ENCODE assay signal across 9 cellular contexts in the genomic region with DNA sequence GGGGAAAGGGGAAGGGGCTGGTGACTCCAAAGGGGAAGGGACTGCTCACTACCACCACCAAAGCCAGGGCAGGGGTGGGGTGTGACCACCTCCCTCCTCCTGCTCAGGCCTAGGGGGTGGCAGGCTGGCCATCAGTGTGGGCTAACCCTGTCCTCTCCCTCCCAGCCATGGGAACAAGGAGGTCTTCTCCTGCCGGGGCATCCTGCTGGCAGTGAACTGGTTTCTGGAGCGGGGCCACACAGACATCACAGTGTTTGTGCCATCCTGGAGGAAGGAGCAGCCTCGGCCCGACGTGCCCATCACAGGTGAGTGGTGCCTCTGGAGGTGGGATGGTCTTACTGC. TPM values are rescaled to one million over a fixed set of nuclear protein-coding genes. Genes with fewer than 3 reads are reported as not detected.
A peak's percentile ranks its signal among the peaks of the same experiment; 100 is the strongest.
DNase-seq lines count a peak whose midpoint lies in the region; ATAC-seq and TF ChIP-seq lines count a peak whose summit lies in the region.
"Had no signal": no experiment of that assay in that cellular context is flagged by ENCODE, and none has a peak within 500 bp of the region (broad histone marks: within the 10 kb centered on the region; RNA-seq: fewer than 3 reads in every experiment).

No MANE protein-coding gene starts in this region.

- ATAC-seq in stimulated activated naive CD8-positive, alpha-beta T cell treated with anti-CD3 and anti-CD28 coated beads, Interleukin-15, Interleukin-2, amounts not matched to agents 100 U/mL and 50 U/mL, for 24 hours: no peak
- ATAC-seq in aorta (ENCODE audit: low FRiP score) (peak; percentile 0), HG02938 (IDR thresholded peaks at IDR 0.05; ENCODE audit: unreplicated experiment) (no peak)

- TF ChIP-seq CTCF in MCF 10A (IDR thresholded peaks at IDR 0.05; ENCODE audit: unreplicated experiment) (no peak), GM13976 (IDR thresholded peaks at IDR 0.05; ENCODE audit: borderline replicate concordance, control extremely low read depth, extremely low read depth, insufficient read depth, missing control alignments) (no peak)

- BruUV-seq in MCF 10A (replicated peaks; lab: Mats Ljungman, UMichigan): TSS peak; percentile 0

- H3K36me3 Mint-ChIP-seq in stimulated activated naive CD8-positive, alpha-beta T cell treated with anti-CD3 and anti-CD28 coated beads, Interleukin-15, Interleukin-2, amounts not matched to agents 100 ng/mL and 50 ng/mL, for 24 hours (ENCODE audit: low read depth): peaks cover 70% of the 10 kb centered on the region
- H3K36me3 Mint-ChIP-seq in MCF 10A (ENCODE audit: insufficient read depth, unreplicated experiment): peaks cover 98% of the 10 kb centered on the region

- H3K27ac ChIP-seq in muscle layer of colon (ENCODE audit: low read depth, low read length) (peak overlapping the region; percentile 72), aorta (ENCODE audit: low read depth in 1 of 2, low read length in 2 of 2) (peak overlapping the region in 1 of 2 donors; percentile 81)

- H3K36me3 ChIP-seq in muscle layer of colon (ENCODE audit: insufficient read depth, low read length) (peaks cover 52% of the 10 kb centered on the region), aorta (ENCODE audit: control insufficient read depth in 1 of 2, insufficient read depth in 2 of 2, low read length in 1 of 2) (peaks cover 0 to 8% of the 10 kb centered on the region in 2 donors)

- no peak for DNase-seq in stimulated activated naive CD8-positive, alpha-beta T cell treated with anti-CD3 and anti-CD28 coated beads, Interleukin-15, Interleukin-2, amounts not matched to agents 100 U/mL and 50 U/mL, for 24 hours
- no peak for DNase-seq in MCF 10A (ENCODE audit: unreplicated experiment)
- no peak for DNase-seq in aorta
- no peak for DNase-seq in AG08395 (ENCODE audit: low spot score)
- no peak for DNase-seq in GM13976 (ENCODE audit: low spot score)
- DNase-seq: nephron progenitor cell had no signal

- intact Hi-C loops in MCF 10A (cut with micrococcal nuclease) (no loop called here), aorta (cut with DNase I) (no loop called here)

- no peaks in the 10 kb centered on the region for H3K27me3 ChIP-seq in muscle layer of colon (ENCODE audit: control insufficient read depth in 1 of 2, insufficient read depth in 2 of 2, low read length in 2 of 2)
- H3K27me3 ChIP-seq in aorta (ENCODE audit: control insufficient read depth in 1 of 2, insufficient read depth in 2 of 2, low read length in 1 of 2): no peaks in the 10 kb centered on the region

- no peaks in the 10 kb centered on the region for H3K9me3 Mint-ChIP-seq in stimulated activated naive CD8-positive, alpha-beta T cell treated with anti-CD3 and anti-CD28 coated beads, Interleukin-15, Interleukin-2, amounts not matched to agents 100 ng/mL and 50 ng/mL, for 24 hours
- H3K9me3 Mint-ChIP-seq in MCF 10A (ENCODE audit: unreplicated experiment): no peaks in the 10 kb centered on the region
- H3K9me3 Mint-ChIP-seq: nephron progenitor cell had no signal

- 60 to 62% methylated on average over 5 of the region's 5 CpGs for WGBS in aorta, 2 donors

- H3K27ac Mint-ChIP-seq in stimulated activated naive CD8-positive, alpha-beta T cell treated with anti-CD3 and anti-CD28 coated beads, Interleukin-15, Interleukin-2, amounts not matched to agents 100 ng/mL and 50 ng/mL, for 24 hours: peak overlapping the region; percentile 98
- H3K27ac Mint-ChIP-seq in MCF 10A (ENCODE audit: low read depth, unreplicated experiment): peak overlapping the region; percentile 93

- CTCF ChIA-PET in MCF 10A (lab: Yijun Ruan, JAX): interaction anchor here (2.4 kb wide), 1 partner anchor 25 kb away, joined by 19 read pairs; no protein-coding TSS in a partner anchor

- POLR2A ChIA-PET in MCF 10A (lab: Yijun Ruan, JAX): interaction anchor here (0.7 to 10.2 kb wide), 16 partner anchors 6 to 1016 kb away, joined by 3 to 159 read pairs (median 6); partner anchors contain the start of genes C1orf122, GNL2, MEAF6 and MRPS15

- H3K4me3 Mint-ChIP-seq in stimulated activated naive CD8-positive, alpha-beta T cell treated with anti-CD3 and anti-CD28 coated beads, Interleukin-15, Interleukin-2, amounts not matched to agents 100 ng/mL and 50 ng/mL, for 24 hours: peak overlapping the region; percentile 98
- H3K4me3 Mint-ChIP-seq in MCF 10A (ENCODE audit: unreplicated experiment): peak overlapping the region; percentile 89
- H3K4me3 Mint-ChIP-seq: nephron progenitor cell had no signal

- peaks cover 47% of the 10 kb centered on the region for H3K4me1 Mint-ChIP-seq in stimulated activated naive CD8-positive, alpha-beta T cell treated with anti-CD3 and anti-CD28 coated beads, Interleukin-15, Interleukin-2, amounts not matched to agents 100 ng/mL and 50 ng/mL, for 24 hours (ENCODE audit: low read depth)
- H3K4me1 Mint-ChIP-seq in MCF 10A (ENCODE audit: insufficient read depth, unreplicated experiment): peaks cover 39% of the 10 kb centered on the region

- peaks cover 65% of the 10 kb centered on the region for H3K4me1 ChIP-seq in muscle layer of colon (ENCODE audit: insufficient read depth, low read length)
- H3K4me1 ChIP-seq in aorta (ENCODE audit: control insufficient read depth in 1 of 2, insufficient read depth in 2 of 2, low read length in 2 of 2): peaks cover 0 to 2% of the 10 kb centered on the region in 2 donors

- H3K4me3 ChIP-seq in muscle layer of colon (ENCODE audit: low read depth in 1 of 2, low read length in 2 of 2) (peak overlapping the region in 1 of 2 donors; percentile 82), aorta (ENCODE audit: low read length in 2 of 2) (no peak overlapping the region)

- H3K27me3 Mint-ChIP-seq in stimulated activated naive CD8-positive, alpha-beta T cell treated with anti-CD3 and anti-CD28 coated beads, Interleukin-15, Interleukin-2, amounts not matched to agents 100 ng/mL and 50 ng/mL, for 24 hours: no peaks in the 10 kb centered on the region
- H3K27me3 Mint-ChIP-seq in MCF 10A (ENCODE audit: insufficient read depth, unreplicated experiment): no peaks in the 10 kb centered on the region

- in situ Hi-C loops in GM13976 (cut with MboI; ENCODE audit: low sequenced_read_pairs, unreplicated experiment): no loop called here

- H3K9ac ChIP-seq in muscle layer of colon (ENCODE audit: low read length): peak overlapping the region; percentile 24

- no peaks in the 10 kb centered on the region for H3K9me3 ChIP-seq in muscle layer of colon (ENCODE audit: low read length)
- no peaks in the 10 kb centered on the region for H3K9me3 ChIP-seq in aorta (ENCODE audit: control insufficient read depth, low read length)

RNA-seq across cellular contexts. Expression of gene ZC3H12A, which starts 5.7 kb away (rescaled TPM):
- total RNA-seq in MCF 10A (2022) (37.2 and 51.4 TPM in 2 replicates), aorta (10 to 100 TPM in 1 of 2 donors, 1 to 10 TPM in 1; 9.0 to 26.5 TPM)
- 10 to 100 TPM in 1 of 2 donors, 1 to 10 TPM in 1; 3.8 to 14.2 TPM for polyA plus RNA-seq in aorta

RNA-seq across cellular contexts. Expression of gene MEAF6, which starts 34.5 kb away (rescaled TPM):
- total RNA-seq in MCF 10A (2022) (71.3 and 72.0 TPM in 2 replicates), aorta (10 to 100 TPM; 42.4 to 50.1 TPM)
- 10 to 100 TPM; 50.7 to 54.1 TPM for polyA plus RNA-seq in aorta
